Comparison of ENCODE assay signal across 8 cellular contexts in the genomic region with DNA sequence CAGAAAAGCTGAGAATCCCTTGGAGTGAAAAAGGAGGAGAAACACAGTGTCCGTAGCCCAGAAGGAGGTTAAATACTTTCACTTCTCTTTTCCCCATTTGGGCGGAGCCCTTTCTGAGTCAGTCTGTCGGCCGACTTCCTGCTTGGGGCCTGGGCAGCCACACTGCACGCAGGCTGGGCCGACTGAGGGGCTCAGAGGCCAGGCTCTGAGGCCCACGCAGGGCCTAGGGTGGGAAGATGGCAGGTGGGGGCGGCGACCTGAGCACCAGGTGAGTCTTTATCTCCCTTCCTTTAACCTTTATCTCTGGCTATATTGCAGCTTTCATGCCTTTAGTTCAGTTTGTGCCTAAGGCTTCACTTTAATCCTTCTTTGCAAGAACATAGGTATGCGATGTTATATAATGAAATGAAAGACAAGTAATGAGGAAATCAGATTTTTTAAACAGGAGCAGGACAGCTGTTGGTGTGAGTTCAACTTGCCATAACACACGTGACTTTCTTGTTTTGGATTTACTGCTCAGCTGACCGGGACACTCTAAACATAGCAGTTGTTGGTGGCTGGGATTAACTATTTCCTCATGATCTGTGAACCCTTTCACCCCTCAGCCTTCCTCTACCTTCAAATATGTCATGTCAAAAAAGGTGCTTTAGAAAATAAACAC. TPM values are rescaled to one million over a fixed set of nuclear protein-coding genes. Genes with fewer than 3 reads are reported as not detected.
DNase-seq lines count a peak whose midpoint lies in the region; ATAC-seq and TF ChIP-seq lines count a peak whose summit lies in the region.

A gene (plus strand): TSS at position 141 of the 661 bp plus-strand sequence. CDS start 96 bp downstream, at position 237.

- no peaks in the 10 kb centered on the region for H3K9me3 Mint-ChIP-seq in naive thymus-derived CD8-positive, alpha-beta T cell

- H3K4me3 ChIP-seq in stomach smooth muscle (ENCODE audit: low read length in 2 of 2) = peak within 1 kb of the TSS; percentile 77 to 85

- no peaks in the 10 kb centered on the region for H3K9me3 ChIP-seq in stomach smooth muscle (ENCODE audit: control insufficient read depth in 2 of 2, low read length in 2 of 2)

- no peaks in the 10 kb centered on the region for H3K27me3 Mint-ChIP-seq in naive thymus-derived CD8-positive, alpha-beta T cell

- H3K27me3 ChIP-seq in stomach smooth muscle (ENCODE audit: control insufficient read depth in 1 of 2, insufficient read depth in 2 of 2, low read length in 2 of 2) = no peaks in the 10 kb centered on the region

- peak within 1 kb of the TSS; percentile 91 to 99 (median 94) for H3K4me3 Mint-ChIP-seq in naive thymus-derived CD8-positive, alpha-beta T cell

- peak; percentile 65 for ATAC-seq in HG02571 (IDR thresholded peaks at IDR 0.05; ENCODE audit: unreplicated experiment)
- ATAC-seq in naive thymus-derived CD8-positive, alpha-beta T cell = peak; percentile 80 to 82

- H3K4me1 Mint-ChIP-seq in naive thymus-derived CD8-positive, alpha-beta T cell = peaks cover 44 to 92% (median 76%) of the 10 kb centered on the region in 4 donors

- in situ Hi-C loops in endometrial microvascular endothelial cells (cut with HindIII; ENCODE audit: inconsistent ontology term, low pct_unique_long_range_greater_than_20kb, low sequenced_read_pairs) = no loop called here

- TF ChIP-seq POLR2A in GM10847 (IDR thresholded peaks at IDR 0.05; ENCODE audit: extremely low read depth, insufficient read length) = peak; percentile 91

- H3K36me3 Mint-ChIP-seq in naive thymus-derived CD8-positive, alpha-beta T cell = peaks cover 0 to 20% (median 9%) of the 10 kb centered on the region in 3 donors

- peak; percentile 83 for DNase-seq in NCI-H226
- DNase-seq in activated CD8-positive, alpha-beta memory T cell treated with anti-CD3 and anti-CD28 coated beads for 1 hour (ENCODE audit: extremely low read depth in 1 of 2, low read depth in 1 of 2) = peak; percentile 54 to 55
- DNase-seq in naive thymus-derived CD8-positive, alpha-beta T cell = peak; percentile 56 to 88 (median 76)
- DNase-seq in HuH-7 (ENCODE audit: low spot score) = no peak

- POLR2A ChIA-PET in naive thymus-derived CD8-positive, alpha-beta T cell (lab: Charles Lee) = interaction anchor here (1.0 to 2.5 kb wide), 8 partner anchors 12 to 199 kb away, joined by 3 to 10 read pairs (median 6); a partner anchor contains a TSS

- peak within 1 kb of the TSS; percentile 71 to 83 for H3K9ac ChIP-seq in stomach smooth muscle (ENCODE audit: low read length in 2 of 2)

- H3K36me3 ChIP-seq in stomach smooth muscle (ENCODE audit: control insufficient read depth in 2 of 2, insufficient read depth in 2 of 2, low read length in 2 of 2) = no peaks in the 10 kb centered on the region

- peak within 1 kb of the TSS; percentile 96 to 100 (median 99) for H3K27ac Mint-ChIP-seq in naive thymus-derived CD8-positive, alpha-beta T cell

- H3K27ac ChIP-seq in stomach smooth muscle (ENCODE audit: low read length) = peak within 1 kb of the TSS; percentile 88

- H3K4me1 ChIP-seq in stomach smooth muscle (ENCODE audit: control insufficient read depth, insufficient read depth, low read length) = peaks cover 24% of the 10 kb centered on the region

RNA-seq across cellular contexts. Expression of the gene that starts here (rescaled TPM):
- 95.6 TPM for total RNA-seq in endometrial microvascular endothelial cells (ENCODE audit: inconsistent ontology term)
- 100 to 1,000 TPM; 209 to 221 TPM for total RNA-seq in naive thymus-derived CD8-positive, alpha-beta T cell
- 100 to 1,000 TPM in 1 of 3 donors, 10 to 100 TPM in 2; 81.0 to 174 (median 91.1) TPM for polyA plus RNA-seq in naive thymus-derived CD8-positive, alpha-beta T cell
